ENCODE assay signal across 31 cellular contexts in the genomic region with DNA sequence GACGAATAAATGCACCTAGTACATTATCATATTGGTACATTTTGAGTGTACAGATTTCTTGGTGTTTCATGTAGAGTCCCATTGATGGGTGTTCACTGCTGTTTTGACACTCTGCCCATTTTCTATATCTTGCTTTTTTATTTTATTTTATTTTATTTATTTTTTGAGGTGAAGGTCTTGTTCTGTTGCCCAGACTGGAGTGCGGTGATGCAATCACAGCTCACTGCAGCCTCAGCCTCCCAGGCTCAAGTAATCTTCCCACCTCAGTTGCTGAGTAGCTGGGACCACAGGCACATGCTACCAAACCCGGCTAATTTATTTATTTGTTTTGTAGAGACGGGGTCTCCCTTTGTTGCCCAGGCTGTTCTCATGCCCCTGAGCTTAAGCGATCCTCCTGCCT.
"Had no signal": no experiment of that assay in that cellular context is flagged by ENCODE, and none has a peak within 500 bp of the region (broad histone marks: within the 10 kb centered on the region; RNA-seq: fewer than 3 reads in every experiment).

No MANE protein-coding gene starts in this region.

- FAIRE-seq: astrocyte, bronchial epithelial cell, endothelial cell of umbilical vein had no signal

- H3K27me3 ChIP-seq: brain microvascular endothelial cell, colonic mucosa, esophagus squamous epithelium, foreskin keratinocyte, gastrocnemius medialis, heart left ventricle had no signal

- H3K9me3 ChIP-seq: colonic mucosa, esophagus squamous epithelium, gastrocnemius medialis, heart left ventricle had no signal

- H3K36me3 ChIP-seq: colonic mucosa had no signal

- H3K4me3 ChIP-seq: colonic mucosa, esophagus squamous epithelium, gastrocnemius medialis, heart left ventricle had no signal

- DNase-seq: activated B cell treated with CpG ODN at 0.5 μM for 24 hours; activated CD4-positive, alpha-beta T cell treated with anti-CD3 and anti-CD28 coated beads for 48 hours; activated CD4-positive, alpha-beta T cell treated with anti-CD3 and anti-CD28 coated beads, Interleukin-2, amount 50 U/mL, for 1 hour; activated CD4-positive, alpha-beta T cell treated with anti-CD3 and anti-CD28 coated beads, Interleukin-2, amount 50 U/mL, for 48 hours; activated CD8-positive, alpha-beta memory T cell treated with anti-CD3 and anti-CD28 coated beads for 24 hours; activated CD8-positive, alpha-beta T cell treated with anti-CD3 and anti-CD28 coated beads for 36 hours; activated effector memory CD4-positive, alpha-beta T cell treated with Interleukin-2 at 50 U/mL for 16 hours; activated gamma-delta T cell treated with Interleukin-2 at 50 U/mL for 16 hours; activated naive CD4-positive, alpha-beta T cell treated with anti-CD3 and anti-CD28 coated beads, Interleukin-2, amount 50 U/mL, for 16 hours; activated naive CD4-positive, alpha-beta T cell treated with Interleukin-2 at 50 U/mL for 16 hours; activated T-cell treated with anti-CD3 and anti-CD28 coated beads, Interleukin-2, amount 50 U/mL, for 4 hours; amniotic stem cell; anterior cingulate cortex; brain microvascular endothelial cell; colonic mucosa; effector CD8-positive, alpha-beta T cell; esophagus squamous epithelium; foreskin keratinocyte; gastrocnemius medialis; glutamatergic neuron; heart left ventricle; T-helper 1 cell; T-helper 17 cell; T1000; WERI-Rb-1 had no signal

- H3K27ac ChIP-seq: brain microvascular endothelial cell, colonic mucosa, epithelial cell of prostate, esophagus squamous epithelium, foreskin keratinocyte, gastrocnemius medialis, heart left ventricle, WERI-Rb-1 had no signal

- H3K4me1 ChIP-seq: colonic mucosa, esophagus squamous epithelium, foreskin keratinocyte, gastrocnemius medialis had no signal

- ATAC-seq: activated CD4-positive, CD25-positive, alpha-beta regulatory T cell treated with anti-CD3 and anti-CD28 coated beads, Interleukin-2, amount 50 U/mL, for 24 hours; activated CD8-positive, alpha-beta T cell treated with anti-CD3 and anti-CD28 coated beads for 36 hours; activated T-cell treated with anti-CD3 and anti-CD28 coated beads, Interleukin-2, amount 50 U/mL, for 4 hours; activated T-helper 17 cell treated with anti-CD3 and anti-CD28 coated beads, Interleukin-2, amount 50 U/mL, for 72 hours; foreskin keratinocyte; gastrocnemius medialis; heart left ventricle; T-helper 17 cell had no signal
